ENCODE assay signal across 8 cellular contexts in the genomic region with DNA sequence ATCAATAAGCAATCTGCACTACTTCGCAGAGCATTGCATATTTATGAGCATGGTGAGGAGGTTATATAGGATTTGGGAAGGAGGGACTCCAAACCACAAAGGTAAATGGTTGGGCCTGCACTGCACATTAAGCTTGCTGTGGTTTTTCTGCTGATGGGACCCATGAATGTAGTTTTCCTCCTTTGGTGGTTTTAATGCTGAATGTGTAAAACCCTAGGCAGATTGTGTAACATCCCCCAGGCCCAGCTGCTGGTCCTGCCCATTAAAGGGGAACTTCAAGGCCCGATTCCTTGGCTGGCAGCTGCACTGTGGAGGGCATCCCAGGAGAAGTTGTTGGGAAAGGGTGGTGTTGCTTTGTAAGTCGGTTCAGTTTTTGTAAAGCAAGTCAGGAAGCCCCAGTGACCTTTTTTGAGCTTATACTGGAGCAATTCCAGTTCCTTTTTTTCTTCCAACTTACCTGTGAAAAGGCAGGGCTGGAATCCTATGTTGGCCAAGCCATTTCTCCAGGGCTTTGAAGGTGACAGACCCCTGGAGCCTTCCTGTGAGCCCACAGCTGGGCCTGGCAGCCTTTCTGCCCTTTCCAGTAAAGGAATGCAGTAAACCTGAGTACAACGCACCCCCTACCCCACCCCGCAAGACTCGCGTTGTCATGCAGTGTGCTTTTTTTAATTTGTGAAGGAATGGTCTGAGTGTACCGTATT. TPM values are rescaled to one million over a fixed set of nuclear protein-coding genes. Genes with fewer than 3 reads are reported as not detected.
DNase-seq lines count a peak whose midpoint lies in the region; ATAC-seq, FAIRE-seq and TF ChIP-seq lines count a peak whose summit lies in the region.

No MANE protein-coding gene starts in this region.

- H3K9me3 ChIP-seq in heart right ventricle: no peaks in the 10 kb centered on the region

- peaks cover 0 to 86% (median 28%) of the 10 kb centered on the region in 9 donors for H3K36me3 ChIP-seq in heart right ventricle

- peak; percentile 62 for FAIRE-seq in G401.6 (lab: Jason Lieb, UNC)

- H3K27ac ChIP-seq in heart right ventricle: peak overlapping the region; percentile 88 to 97 (median 93)

- TF ChIP-seq CTCF in WI38 (IDR thresholded peaks at IDR 0.05; ENCODE audit: low read depth, low read length) (no peak), heart right ventricle (IDR thresholded peaks at IDR 0.05) (no peak), retinal pigment epithelial cell (conservative IDR thresholded peaks at IDR 0.05; ENCODE audit: low read depth, low read length) (no peak)

- peak; percentile 0 to 37 (median 19) for ATAC-seq in heart right ventricle
- no peak for ATAC-seq in HG03354 (IDR thresholded peaks at IDR 0.05; ENCODE audit: poor library complexity, severe bottlenecking, unreplicated experiment)

- H3K27me3 ChIP-seq in heart right ventricle: no peaks in the 10 kb centered on the region

- WGBS in heart right ventricle, 2 donors: 23 to 26% methylated on average over 8 of the region's 8 CpGs

- peaks cover 26 to 96% (median 66%) of the 10 kb centered on the region in 9 donors for H3K4me1 ChIP-seq in heart right ventricle

- DNase-seq in heart right ventricle: peak; percentile 57 to 63
- no peak for DNase-seq in retinal pigment epithelial cell (ENCODE audit: low read depth)
- no peak for DNase-seq in stimulated activated CD4-positive, alpha-beta T cell treated with anti-CD3 and anti-CD28 coated beads, Interleukin-2, amount 100 ng/mL, for 48 hours
- no peak for DNase-seq in GDM1 (lab: John Stamatoyannopoulos, UW)
- no peak for DNase-seq in NCI-H2196 (lab: John Stamatoyannopoulos, UW; ENCODE audit: unreplicated experiment)

- intact Hi-C loops in heart right ventricle (cut with DNase I): loop anchor here in 5 of 10 donors (5.0 to 10.0 kb wide), 4 partner anchors 37 to 279 kb away; no protein-coding TSS in a partner anchor

- H3K4me3 ChIP-seq in WI38 (ENCODE audit: low read depth, low read length) (peak overlapping the region; percentile 82; the same call in 1 of the 2 replicates), heart right ventricle (peak overlapping the region in 9 of 10 donors; percentile 46 to 71 (median 60)), retinal pigment epithelial cell (ENCODE audit: low read length) (peak overlapping the region; percentile 63)

RNA-seq across cellular contexts. Expression of a gene that starts 43.1 kb away (rescaled TPM):
- 10 to 100 TPM; 53.7 to 68.0 (median 62.5) TPM for total RNA-seq in heart right ventricle
- polyA plus RNA-seq in heart right ventricle: 10 to 100 TPM; 96.4 to 98.1 TPM

Comparison
In these comparisons a context has a peak if more than half of its experiments do, and no peak if none do; other contexts are left out.
1. DNase-seq: peak in heart right ventricle (2 of 2); none in retinal pigment epithelial cell (single experiment), stimulated activated CD4-positive, alpha-beta T cell treated with anti-CD3 and anti-CD28 coated beads, Interleukin-2, amount 100 ng/mL, for 48 hours (0 of 2), GDM1 (single experiment) and NCI-H2196 (single experiment).
2. Peak in every context shown above with its lines, with median percentiles within 50 percentile points of each other: H3K4me3 ChIP-seq.